Comparison of ENCODE assay signal across 8 cellular contexts in genomic region chr21:37207441-37208009, GRCh38. TPM values are rescaled to one million over a fixed set of nuclear protein-coding genes. Genes with fewer than 3 reads are reported as not detected.
A peak's percentile ranks its signal among the peaks of the same experiment; 100 is the strongest.
DNase-seq lines count a peak whose midpoint lies in the region; ATAC-seq and TF ChIP-seq lines count a peak whose summit lies in the region.

No MANE protein-coding gene starts in this region.

- CTCF ChIA-PET in Panc1 (lab: Charles Lee) = no interaction called here

- BruUV-seq in Panc1 (replicated peaks; lab: Mats Ljungman, UMichigan) = no TSS peak

- no peaks in the 10 kb centered on the region for H3K4me1 ChIP-seq in Panc1 (ENCODE audit: control insufficient read depth, insufficient read depth, low read length)

- peaks cover 5 to 29% of the 10 kb centered on the region in 2 donors for H3K36me3 Mint-ChIP-seq in stimulated activated naive B cell treated with anti-CD40 and anti-IgM and Interleukin-4, amounts not matched to agents 10 μg/mL and 1 μg/mL and 100 μg/mL, for 72 hours

- TF ChIP-seq CTCF in AG10803 (conservative IDR thresholded peaks at IDR 0.05; ENCODE audit: low read length) (no peak), Panc1 (IDR thresholded peaks at IDR 0.05) (no peak), fibroblast of villous mesenchyme (IDR thresholded peaks at IDR 0.05; ENCODE audit: insufficient read depth, low read depth, low read length) (no peak)

- H3K9me3 Mint-ChIP-seq in stimulated activated naive B cell treated with anti-CD40 and anti-IgM and Interleukin-4, amounts not matched to agents 10 μg/mL and 1 μg/mL and 100 μg/mL, for 72 hours = peaks cover 0 to 2% of the 10 kb centered on the region in 2 donors

- peak; percentile 51 for DNase-seq in AG10803 (ENCODE audit: low read depth)
- no peak for DNase-seq in Panc1 (ENCODE audit: low read depth, low spot score)
- DNase-seq in fibroblast of villous mesenchyme (ENCODE audit: low read depth) = peak; percentile 14
- peak; percentile 47 for DNase-seq in stimulated activated naive B cell treated with anti-CD40 and anti-IgM and Interleukin-4, amounts not matched to agents 10 μg/mL and 1 μg/mL and 100 μg/mL, for 72 hours
- DNase-seq in EL = no peak
- no peak for DNase-seq in occipital lobe (lab: John Stamatoyannopoulos, UW)

- intact Hi-C loops in Panc1 (cut with micrococcal nuclease; ENCODE audit: unreplicated experiment) = no loop called here

- peak overlapping the region; percentile 78 to 79 for H3K4me3 Mint-ChIP-seq in stimulated activated naive B cell treated with anti-CD40 and anti-IgM and Interleukin-4, amounts not matched to agents 10 μg/mL and 1 μg/mL and 100 μg/mL, for 72 hours

- in situ Hi-C loops in Panc1 (cut with HindIII; ENCODE audit: low pct_unique_long_range_greater_than_20kb, low sequenced_read_pairs) = no loop called here

- peak overlapping the region; percentile 97 for H3K27ac Mint-ChIP-seq in stimulated activated naive B cell treated with anti-CD40 and anti-IgM and Interleukin-4, amounts not matched to agents 10 μg/mL and 1 μg/mL and 100 μg/mL, for 72 hours

- no peak overlapping the region for H3K27ac ChIP-seq in Panc1 (ENCODE audit: low read length)

- H3K4me3 ChIP-seq in AG10803 (ENCODE audit: low read length) (no peak overlapping the region), Panc1 (ENCODE audit: low read depth in 2 of 2, low read length in 2 of 2) (no peak overlapping the region), fibroblast of villous mesenchyme (ENCODE audit: low read depth, low read length) (no peak overlapping the region)

- H3K27me3 Mint-ChIP-seq in stimulated activated naive B cell treated with anti-CD40 and anti-IgM and Interleukin-4, amounts not matched to agents 10 μg/mL and 1 μg/mL and 100 μg/mL, for 72 hours = no peaks in the 10 kb centered on the region

- H3K9me3 ChIP-seq in Panc1 (ENCODE audit: control insufficient read depth, insufficient read depth, low read depth, low read length) = no peaks in the 10 kb centered on the region

- H3K4me1 Mint-ChIP-seq in stimulated activated naive B cell treated with anti-CD40 and anti-IgM and Interleukin-4, amounts not matched to agents 10 μg/mL and 1 μg/mL and 100 μg/mL, for 72 hours = peaks cover 34 to 43% of the 10 kb centered on the region in 2 donors

- peak; percentile 27 for ATAC-seq in GM18519 (IDR thresholded peaks at IDR 0.05; ENCODE audit: low FRiP score, unreplicated experiment)
- peak; percentile 63 for ATAC-seq in HG02970 (IDR thresholded peaks at IDR 0.05; ENCODE audit: low FRiP score, unreplicated experiment)
- peak; percentile 68 for ATAC-seq in Panc1
- peak; percentile 59 to 61 for ATAC-seq in stimulated activated naive B cell treated with anti-CD40 and anti-IgM and Interleukin-4, amounts not matched to agents 10 μg/mL and 1 μg/mL and 100 μg/mL, for 72 hours (replicated peaks)

- POLR2A ChIA-PET in Panc1 (lab: Charles Lee) = no interaction called here

- H3K27me3 ChIP-seq in Panc1 (ENCODE audit: control insufficient read depth, insufficient read depth, low read length) = no peaks in the 10 kb centered on the region

- no peaks in the 10 kb centered on the region for H3K36me3 ChIP-seq in Panc1 (ENCODE audit: control insufficient read depth, insufficient read depth, low read length)

RNA-seq across cellular contexts. Expression of gene VPS26C, which starts 59.6 kb away (rescaled TPM):
- 47.4 TPM for total RNA-seq in Panc1 (2021; ENCODE audit: unreplicated experiment)
- polyA plus RNA-seq in Panc1 (2012; ENCODE audit: insufficient read length) = 33.8 TPM
- 61.2 and 63.0 TPM in 2 replicates for total RNA-seq in fibroblast of villous mesenchyme
- 46.8 TPM for total RNA-seq in occipital lobe

Comparison
In these comparisons a context has a peak if more than half of its experiments do, and no peak if none do; other contexts are left out.
1. DNase-seq: peak in AG10803 (single experiment), fibroblast of villous mesenchyme (single experiment) and stimulated activated naive B cell treated with anti-CD40 and anti-IgM and Interleukin-4, amounts not matched to agents 10 μg/mL and 1 μg/mL and 100 μg/mL, for 72 hours (single experiment); none in Panc1 (single experiment), EL (single experiment) and occipital lobe (single experiment).
2. Peak in every context shown above with its lines, with median percentiles within 50 percentile points of each other: ATAC-seq.